Comparison of ENCODE assay signal across 16 cellular contexts in genomic region chr1:202798260-202798659, GRCh38. TPM values are rescaled to one million over a fixed set of nuclear protein-coding genes. Genes with fewer than 3 reads are reported as not detected.
"Had no signal": no experiment of that assay in that cellular context is flagged by ENCODE, and none has a peak within 500 bp of the region (broad histone marks: within the 10 kb centered on the region; RNA-seq: fewer than 3 reads in every experiment).

No MANE protein-coding gene starts in this region.

- H3K27ac ChIP-seq: adrenal gland, left lung, ovary, spleen, testis, upper lobe of right lung had no signal

- H3K9me3 ChIP-seq: adrenal gland, left lung, mucosa of descending colon, ovary, spleen, testis, upper lobe of right lung had no signal

- ATAC-seq: esophagus mucosa; left lung; mucosa of descending colon; naive thymus-derived CD4-positive, alpha-beta T cell; sciatic nerve; stimulated activated naive CD8-positive, alpha-beta T cell treated with anti-CD3 and anti-CD28 coated beads, Interleukin-15, amount 100 ng/mL, for 72 hours; T-helper 17 cell; upper lobe of right lung; WTC11 had no signal

- H3K36me3 ChIP-seq: adrenal gland, left lung, ovary, upper lobe of right lung had no signal

- H3K4me3 ChIP-seq: adrenal gland, left lung, mucosa of descending colon, ovary, spleen, testis, upper lobe of right lung had no signal

- H3K27me3 ChIP-seq: adrenal gland, left lung, ovary, spleen, testis, upper lobe of right lung had no signal

- H3K4me3 Mint-ChIP-seq: activated naive CD4-positive, alpha-beta T cell treated with anti-CD3 and anti-CD28 coated beads, Interleukin-2, amount 10 ng/mL, durations not matched to agents 7 days and 5 days; naive thymus-derived CD4-positive, alpha-beta T cell; stimulated activated naive CD8-positive, alpha-beta T cell treated with anti-CD3 and anti-CD28 coated beads, Interleukin-15, amount 100 ng/mL, for 72 hours; T-helper 17 cell; WTC11 had no signal

- H3K9me3 Mint-ChIP-seq: activated naive CD4-positive, alpha-beta T cell treated with anti-CD3 and anti-CD28 coated beads, Interleukin-2, amount 10 ng/mL, durations not matched to agents 7 days and 5 days; naive thymus-derived CD4-positive, alpha-beta T cell; stimulated activated naive CD8-positive, alpha-beta T cell treated with anti-CD3 and anti-CD28 coated beads, Interleukin-15, amount 100 ng/mL, for 72 hours; WTC11 had no signal

- H3K4me1 ChIP-seq: testis had no signal

- DNase-seq: activated CD4-positive, alpha-beta T cell treated with anti-CD3 and anti-CD28 coated beads, Interleukin-2, amount 50 U/mL, for 4 hours; activated naive CD4-positive, alpha-beta T cell treated with anti-CD3 and anti-CD28 coated beads, Interleukin-2, amount 10 ng/mL, durations not matched to agents 7 days and 5 days; activated T-cell treated with anti-CD3 and anti-CD28 coated beads for 4 hours; left lung; mucosa of descending colon; naive thymus-derived CD4-positive, alpha-beta T cell; ovary; spleen; stimulated activated naive CD8-positive, alpha-beta T cell treated with anti-CD3 and anti-CD28 coated beads, Interleukin-15, amount 100 ng/mL, for 72 hours; T-helper 17 cell; testis; upper lobe of right lung had no signal

- H3K27ac Mint-ChIP-seq: T-helper 17 cell, WTC11 had no signal

- H3K27me3 Mint-ChIP-seq: activated naive CD4-positive, alpha-beta T cell treated with anti-CD3 and anti-CD28 coated beads, Interleukin-2, amount 10 ng/mL, durations not matched to agents 7 days and 5 days; naive thymus-derived CD4-positive, alpha-beta T cell; stimulated activated naive CD8-positive, alpha-beta T cell treated with anti-CD3 and anti-CD28 coated beads, Interleukin-15, amount 100 ng/mL, for 72 hours; T-helper 17 cell had no signal

RNA-seq across cellular contexts. Expression of gene PCAT6, which starts 12.5 kb away (rescaled TPM):
- polyA plus RNA-seq: naive thymus-derived CD4-positive, alpha-beta T cell had no signal
